Comparison of ENCODE assay signal across 19 cellular contexts in genomic region chr6:128499079-128499705, GRCh38. TPM values are rescaled to one million over a fixed set of nuclear protein-coding genes. Genes with fewer than 3 reads are reported as not detected.
DNase-seq lines count a peak whose midpoint lies in the region; ATAC-seq and TF ChIP-seq lines count a peak whose summit lies in the region.
"Had no signal": no experiment of that assay in that cellular context is flagged by ENCODE, and none has a peak within 500 bp of the region (broad histone marks: within the 10 kb centered on the region; RNA-seq: fewer than 3 reads in every experiment).

No MANE protein-coding gene starts in this region.

- no peaks in the 10 kb centered on the region for H3K9me2 ChIP-seq in PC-3 (replicated peaks; ENCODE audit: low read length)

- H3K4me2 ChIP-seq in PC-3 (ENCODE audit: low read length), result peak overlapping the region; percentile 79

- H3K4me1 ChIP-seq in PC-3 (ENCODE audit: insufficient read depth, low read length) (peaks cover 58% of the 10 kb centered on the region), duodenal mucosa (ENCODE audit: control insufficient read depth in 1 of 2, insufficient read depth in 2 of 2, low read length in 2 of 2) (peaks cover 28 to 62% of the 10 kb centered on the region in 2 donors), mucosa of descending colon (ENCODE audit: low read depth) (peaks cover 58% of the 10 kb centered on the region)

- H3K27ac ChIP-seq in PC-3 (ENCODE audit: low read length) (peak overlapping the region; percentile 98), duodenal mucosa (ENCODE audit: low read depth, low read length) (peak overlapping the region; percentile 47)
- H3K27ac ChIP-seq: C4-2B, cardiac muscle cell, heart left ventricle, thoracic aorta had no signal

- H4K20me1 ChIP-seq in PC-3 (ENCODE audit: low read length), result 0 out of 2 replicates have a peak, but pooled peaks cover 3% of the 10 kb centered on the region

- H3K4me3 ChIP-seq in AG10803 (ENCODE audit: low read length), result no peak overlapping the region
- H3K4me3 ChIP-seq in PC-3 (ENCODE audit: low read length), result peak overlapping the region; percentile 32; the same call in 1 of the 2 replicates
- H3K4me3 ChIP-seq in duodenal mucosa (ENCODE audit: low read depth in 1 of 2, low read length in 2 of 2), result no peak overlapping the region
- H3K4me3 ChIP-seq in mucosa of descending colon, result no peak overlapping the region
- H3K4me3 ChIP-seq: cardiac muscle cell, heart left ventricle, thoracic aorta had no signal

- peak; percentile 79 for ATAC-seq in PC-3
- ATAC-seq in mucosa of descending colon, result peak; percentile 86
- no peak for ATAC-seq in HG02840 (IDR thresholded peaks at IDR 0.05; ENCODE audit: low FRiP score, unreplicated experiment)
- ATAC-seq in GM21528 (IDR thresholded peaks at IDR 0.05; ENCODE audit: low FRiP score, unreplicated experiment), result no peak
- no peak for ATAC-seq in GM21619 (IDR thresholded peaks at IDR 0.05; ENCODE audit: unreplicated experiment)
- ATAC-seq: activated T-helper 17 cell treated with anti-CD3 and anti-CD28 coated beads, Interleukin-2, amount 50 U/mL, for 72 hours; heart left ventricle had no signal

- H3K36me3 ChIP-seq in PC-3 (ENCODE audit: low read depth, low read length) (no peaks in the 10 kb centered on the region), duodenal mucosa (ENCODE audit: control insufficient read depth in 1 of 2, insufficient read depth in 2 of 2, low read length in 2 of 2) (no peaks in the 10 kb centered on the region), mucosa of descending colon (ENCODE audit: low read depth) (no peaks in the 10 kb centered on the region)
- H3K36me3 ChIP-seq: cardiac muscle cell, heart left ventricle, thoracic aorta had no signal

- no peak overlapping the region for H2AFZ ChIP-seq in PC-3 (ENCODE audit: low read length)

- peaks cover 6% of the 10 kb centered on the region for H3F3A ChIP-seq in PC-3 (ENCODE audit: low read length, unreplicated experiment)

- CTCF ChIA-PET in PC-3 (lab: Charles Lee), result no interaction called here

- H3K27me3 ChIP-seq in PC-3 (ENCODE audit: low read length), result no peaks in the 10 kb centered on the region
- H3K27me3 ChIP-seq in duodenal mucosa (ENCODE audit: control insufficient read depth in 1 of 2, insufficient read depth in 2 of 2, low read length in 2 of 2), result no peaks in the 10 kb centered on the region
- H3K27me3 ChIP-seq: cardiac muscle cell, heart left ventricle had no signal

- H3K9me3 ChIP-seq in PC-3 (ENCODE audit: low read length) (no peaks in the 10 kb centered on the region), duodenal mucosa (ENCODE audit: control insufficient read depth in 1 of 2, low read length in 2 of 2) (no peaks in the 10 kb centered on the region), mucosa of descending colon (no peaks in the 10 kb centered on the region)
- H3K9me3 ChIP-seq: heart left ventricle, thoracic aorta had no signal

- BruUV-seq in PC-3 (replicated peaks; lab: Mats Ljungman, UMichigan), result TSS peak; percentile 56

- H3K79me2 ChIP-seq in PC-3 (ENCODE audit: low read length), result peaks cover 93% of the 10 kb centered on the region

- DNase-seq in AG10803 (ENCODE audit: low read depth) (peak; percentile 27), PC-3 (peak; percentile 79), mucosa of descending colon (no peak), glomerular visceral epithelial cell (ENCODE audit: extremely low spot score) (no peak)
- DNase-seq: activated CD4-positive, CD25-positive, alpha-beta regulatory T cell treated with anti-CD3 and anti-CD28 coated beads, Interleukin-2, amount 50 U/mL, for 72 hours; DMS79 treated with DMSO at 0.1 percent for 48 hours; effector CD8-positive, alpha-beta T cell; heart left ventricle; mesenchymal stem cell; NCI-H1048; NCI-H2171 had no signal

- TF ChIP-seq CTCF in AG10803 (conservative IDR thresholded peaks at IDR 0.05; ENCODE audit: low read length) (no peak), PC-3 (conservative IDR thresholded peaks at IDR 0.05; ENCODE audit: low read depth, low read length) (no peak), mucosa of descending colon (IDR thresholded peaks at IDR 0.05) (no peak)

- peak overlapping the region; percentile 79 for H3K9ac ChIP-seq in PC-3 (ENCODE audit: low read length)
- H3K9ac ChIP-seq in duodenal mucosa (ENCODE audit: low read depth in 1 of 2, low read length in 2 of 2), result peak overlapping the region in 1 of 2 donors; percentile 16

- intact Hi-C loops in PC-3 (cut with micrococcal nuclease), result loop anchor here (1.0 kb wide), 2 partner anchors 8 to 12 kb away; no protein-coding TSS in a partner anchor
- intact Hi-C loops in mucosa of descending colon (cut with DNase I, micrococcal nuclease), result no loop called here

- POLR2A ChIA-PET in PC-3 (lab: Charles Lee; ENCODE audit: unreplicated experiment), result interaction anchor here (0.5 kb wide), 1 partner anchor 21 kb away, joined by 3 read pairs; no protein-coding TSS in a partner anchor

RNA-seq across cellular contexts. Expression of gene PTPRK, which starts 21.2 kb away (rescaled TPM):
- total RNA-seq in PC-3 (2014; rRNA removed) (53.8 and 64.7 TPM in 2 replicates), mucosa of descending colon (100 to 1,000 TPM in 1 of 3 donors, 10 to 100 TPM in 2; 75.9 to 159 (median 86.7) TPM)

Comparison
In these comparisons a context has a peak if more than half of its experiments do, and no peak if none do; other contexts are left out.
1. DNase-seq: peak in AG10803 (single experiment) and PC-3 (single experiment); none in mucosa of descending colon (0 of 3) and glomerular visceral epithelial cell (single experiment).
2. ATAC-seq: peak in PC-3 (single experiment) and mucosa of descending colon (single experiment); none in HG02840 (single experiment), GM21528 (single experiment) and GM21619 (single experiment).